Comparison of ENCODE assay signal across 9 cellular contexts in genomic region chr10:103982639-103983038, GRCh38. TPM values are rescaled to one million over a fixed set of nuclear protein-coding genes. Genes with fewer than 3 reads are reported as not detected.
DNase-seq lines count a peak whose midpoint lies in the region; ATAC-seq and TF ChIP-seq lines count a peak whose summit lies in the region.
"Had no signal": no experiment of that assay in that cellular context is flagged by ENCODE, and none has a peak within 500 bp of the region (broad histone marks: within the 10 kb centered on the region; RNA-seq: fewer than 3 reads in every experiment).

No MANE protein-coding gene starts in this region.

- peaks cover 52% of the 10 kb centered on the region for H3K4me1 Mint-ChIP-seq in osteocyte (ENCODE audit: unreplicated experiment)

- TF ChIP-seq CTCF in LNCaP clone FGC (IDR thresholded peaks at IDR 0.05; ENCODE audit: control insufficient read depth, extremely low read depth, insufficient read depth) (peak; percentile 50), osteocyte (IDR thresholded peaks at IDR 0.05) (peak; percentile 18)

- no peaks in the 10 kb centered on the region for H3K27me3 Mint-ChIP-seq in osteocyte (ENCODE audit: unreplicated experiment)

- peaks cover 6% of the 10 kb centered on the region for H3K9me3 Mint-ChIP-seq in osteocyte (ENCODE audit: unreplicated experiment)

- DNase-seq in NCI-H748 (lab: John Stamatoyannopoulos, UW; ENCODE audit: unreplicated experiment) (peak; percentile 26), NCI-H748 treated with DMSO at 0.1 percent for 48 hours (lab: John Stamatoyannopoulos, UW) (no peak), LNCaP clone FGC (ENCODE audit: low read depth) (no peak), dermis blood vessel endothelial cell (peak; percentile 66), osteocyte (ENCODE audit: extremely low spot score, unreplicated experiment) (no peak), amniotic stem cell (lab: John Stamatoyannopoulos, UW) (no peak), OCI-M2 (lab: John Stamatoyannopoulos, UW; ENCODE audit: unreplicated experiment) (no peak)
- DNase-seq: activated effector memory CD4-positive, alpha-beta T cell treated with Interleukin-2 at 50 U/mL for 16 hours had no signal

- no peak overlapping the region for H3K27ac Mint-ChIP-seq in osteocyte (ENCODE audit: unreplicated experiment)

- no peaks in the 10 kb centered on the region for H3K36me3 Mint-ChIP-seq in osteocyte (ENCODE audit: unreplicated experiment)

- ATAC-seq in GM18520 (IDR thresholded peaks at IDR 0.05; ENCODE audit: unreplicated experiment): no peak

- H3K4me3 Mint-ChIP-seq in osteocyte (ENCODE audit: unreplicated experiment): no peak overlapping the region

- H3K4me3 ChIP-seq in LNCaP clone FGC (ENCODE audit: low read depth, low read length): no peak overlapping the region

RNA-seq across cellular contexts. Expression of gene SLK, which starts 15.7 kb away (rescaled TPM):
- 80.3 and 99.9 TPM in 2 replicates for total RNA-seq in dermis blood vessel endothelial cell
- 41.3 and 44.0 TPM in 2 replicates for total RNA-seq in osteocyte

Comparison
In these comparisons a context has a peak if more than half of its experiments do, and no peak if none do; other contexts are left out.
1. DNase-seq: peak in NCI-H748 (single experiment) and dermis blood vessel endothelial cell (single experiment); none in NCI-H748 treated with DMSO at 0.1 percent for 48 hours (single experiment), LNCaP clone FGC (single experiment), osteocyte (single experiment), amniotic stem cell (single experiment) and OCI-M2 (single experiment).